Comparison of ENCODE assay signal across 8 cellular contexts in genomic region chr15:31977812-31978662, GRCh38. TPM values are rescaled to one million over a fixed set of nuclear protein-coding genes. Genes with fewer than 3 reads are reported as not detected.
DNase-seq lines count a peak whose midpoint lies in the region; ATAC-seq and TF ChIP-seq lines count a peak whose summit lies in the region.

No MANE protein-coding gene starts in this region.

- TF ChIP-seq CTCF in epithelial cell of esophagus (IDR thresholded peaks at IDR 0.05; ENCODE audit: insufficient read depth, low read depth, low read length, missing control alignments) (peak; percentile 58), stomach (IDR thresholded peaks at IDR 0.05) (peak in 5 of 7 experiments; percentile 62 to 86 (median 78))

- 24 to 33% (median 26%) methylated on average over 18 to 22 of the region's 22 CpGs for WGBS in stomach, 5 donors

- CTCF ChIA-PET in activated CD4-positive, alpha-beta memory T cell treated with anti-CD3 and anti-CD28 coated beads for 36 hours (lab: Charles Lee), result interaction anchor here (0.6 to 2.6 kb wide), 9 partner anchors 9 to 82 kb away, joined by 3 to 9 read pairs (median 5); no protein-coding TSS in a partner anchor
- CTCF ChIA-PET in naive thymus-derived CD4-positive, alpha-beta T cell (lab: Charles Lee), result interaction anchor here (1.1 to 1.7 kb wide), 3 partner anchors 8 to 15 kb away, joined by 3 to 5 read pairs (median 4); no protein-coding TSS in a partner anchor

- H3K27me3 ChIP-seq in H7 (ENCODE audit: control insufficient read depth, insufficient read depth, low read length) (no peaks in the 10 kb centered on the region), stomach (peaks cover 0 to 39% (median 6%) of the 10 kb centered on the region in 3 donors)
- H3K27me3 ChIP-seq in naive thymus-derived CD4-positive, alpha-beta T cell (ENCODE audit: control insufficient read depth in 2 of 2, insufficient read depth in 2 of 2, low read length in 2 of 2), result no peaks in the 10 kb centered on the region

- DNase-seq in COR-L47 (lab: John Stamatoyannopoulos, UW) (peak; percentile 66), H7 (peak; percentile 90), NCI-H460 (ENCODE audit: extremely low read depth, low read depth) (peak; percentile 38), epithelial cell of esophagus (ENCODE audit: low read depth) (peak; percentile 13), stomach (peak; percentile 73), cortex of kidney (lab: John Stamatoyannopoulos, UW) (no peak)
- peak; percentile 66 for DNase-seq in activated CD4-positive, alpha-beta memory T cell treated with anti-CD3 and anti-CD28 coated beads for 36 hours
- DNase-seq in naive thymus-derived CD4-positive, alpha-beta T cell, result peak; percentile 15 to 56 (median 38)

- POLR2A ChIA-PET in activated CD4-positive, alpha-beta memory T cell treated with anti-CD3 and anti-CD28 coated beads for 36 hours (lab: Charles Lee), result no interaction called here
- POLR2A ChIA-PET in naive thymus-derived CD4-positive, alpha-beta T cell (lab: Charles Lee), result no interaction called here

- H3K4me1 ChIP-seq in naive thymus-derived CD4-positive, alpha-beta T cell (ENCODE audit: control insufficient read depth in 2 of 2, insufficient read depth in 2 of 2, low read length in 2 of 2), result peaks cover 0 to 7% of the 10 kb centered on the region in 2 donors
- H3K4me1 ChIP-seq in stomach, result peaks cover 5 to 25% (median 11%) of the 10 kb centered on the region in 4 donors

- no peak for TF ChIP-seq POLR2A in stomach (IDR thresholded peaks at IDR 0.05)

- no peaks in the 10 kb centered on the region for H3K36me3 Mint-ChIP-seq in activated CD4-positive, alpha-beta memory T cell treated with anti-CD3 and anti-CD28 coated beads for 36 hours
- no peaks in the 10 kb centered on the region for H3K36me3 Mint-ChIP-seq in naive thymus-derived CD4-positive, alpha-beta T cell

- H3K4me3 ChIP-seq in H7 (ENCODE audit: insufficient read depth, low read depth, low read length) (no peak overlapping the region), epithelial cell of esophagus (ENCODE audit: low read length) (no peak overlapping the region), stomach (no peak overlapping the region)
- H3K4me3 ChIP-seq in naive thymus-derived CD4-positive, alpha-beta T cell (ENCODE audit: low read length), result no peak overlapping the region

- no peak overlapping the region for H3K27ac ChIP-seq in naive thymus-derived CD4-positive, alpha-beta T cell (ENCODE audit: low read depth, low read length)
- H3K27ac ChIP-seq in stomach, result no peak overlapping the region

- no peaks in the 10 kb centered on the region for H3K36me3 ChIP-seq in H7 (replicated peaks; ENCODE audit: control insufficient read depth, insufficient read depth, low read length)
- H3K36me3 ChIP-seq in naive thymus-derived CD4-positive, alpha-beta T cell (ENCODE audit: control insufficient read depth in 2 of 3, insufficient read depth in 3 of 3, low read length in 3 of 3), result no peaks in the 10 kb centered on the region
- no peaks in the 10 kb centered on the region for H3K36me3 ChIP-seq in stomach

- no peaks in the 10 kb centered on the region for H3K9me3 Mint-ChIP-seq in activated CD4-positive, alpha-beta memory T cell treated with anti-CD3 and anti-CD28 coated beads for 36 hours
- no peaks in the 10 kb centered on the region for H3K9me3 Mint-ChIP-seq in naive thymus-derived CD4-positive, alpha-beta T cell

- peak; percentile 64 for ATAC-seq in naive thymus-derived CD4-positive, alpha-beta T cell

- H3K9me3 ChIP-seq in naive thymus-derived CD4-positive, alpha-beta T cell (ENCODE audit: control insufficient read depth in 2 of 3, low read length in 3 of 3), result no peaks in the 10 kb centered on the region
- no peaks in the 10 kb centered on the region for H3K9me3 ChIP-seq in stomach

- intact Hi-C loops in activated CD4-positive, alpha-beta memory T cell treated with anti-CD3 and anti-CD28 coated beads for 36 hours (cut with micrococcal nuclease), result loop anchor here (5.0 to 10.0 kb wide), 3 partner anchors 106 to 541 kb away; partner anchors contain the start of gene OTUD7A
- intact Hi-C loops in naive thymus-derived CD4-positive, alpha-beta T cell (cut with micrococcal nuclease), result loop anchor here in 1 of 2 donors (5.0 to 10.0 kb wide), 2 partner anchors 333 to 1316 kb away; no protein-coding TSS in a partner anchor
- intact Hi-C loops in stomach (cut with DNase I; ENCODE audit: low total_unique reads), result no loop called here

- H3K4me3 Mint-ChIP-seq in activated CD4-positive, alpha-beta memory T cell treated with anti-CD3 and anti-CD28 coated beads for 36 hours, result no peak overlapping the region
- peak overlapping the region in 1 of 10 donors; percentile 24 for H3K4me3 Mint-ChIP-seq in naive thymus-derived CD4-positive, alpha-beta T cell

- H3K27me3 Mint-ChIP-seq in activated CD4-positive, alpha-beta memory T cell treated with anti-CD3 and anti-CD28 coated beads for 36 hours, result peaks cover 19% of the 10 kb centered on the region
- H3K27me3 Mint-ChIP-seq in naive thymus-derived CD4-positive, alpha-beta T cell, result peaks cover 9 to 46% (median 38%) of the 10 kb centered on the region in 5 donors

- H3K27ac Mint-ChIP-seq in activated CD4-positive, alpha-beta memory T cell treated with anti-CD3 and anti-CD28 coated beads for 36 hours, result no peak overlapping the region
- H3K27ac Mint-ChIP-seq in naive thymus-derived CD4-positive, alpha-beta T cell, result no peak overlapping the region

- H3K4me1 Mint-ChIP-seq in activated CD4-positive, alpha-beta memory T cell treated with anti-CD3 and anti-CD28 coated beads for 36 hours (ENCODE audit: low read depth), result peaks cover 8% of the 10 kb centered on the region
- peaks cover 0 to 22% (median 12%) of the 10 kb centered on the region in 7 donors for H3K4me1 Mint-ChIP-seq in naive thymus-derived CD4-positive, alpha-beta T cell

- no peak for TF ChIP-seq EP300 in stomach (IDR thresholded peaks at IDR 0.05)

RNA-seq across cellular contexts. Expression of gene CHRNA7, which starts 52.3 kb away (rescaled TPM):
- total RNA-seq in H7 (2014; rRNA removed; shearing (Covaris generic)), result 3.8 and 6.2 TPM in 2 replicates
- 1.2 and 2.9 TPM in 2 replicates for total RNA-seq in NCI-H460 (2014; rRNA removed; shearing (Covaris generic))
- polyA plus RNA-seq in NCI-H460 (2014; cell fraction: nucleus; rRNA removed), result 1.4 and 8.6 TPM in 2 replicates
- not detected for total RNA-seq in activated CD4-positive, alpha-beta memory T cell treated with anti-CD3 and anti-CD28 coated beads for 36 hours
- total RNA-seq in naive thymus-derived CD4-positive, alpha-beta T cell, result 1 to 10 TPM in 2 of 5 experiments, under 1 TPM in 1, not detected in 2; 0.24 to 1.6 (median 1.3) TPM
- under 1 TPM in 1 of 2 donors, not detected in 1; 0.09 TPM for polyA plus RNA-seq in naive thymus-derived CD4-positive, alpha-beta T cell
- total RNA-seq in stomach, result 100 to 1,000 TPM in 1 of 5 donors, 10 to 100 TPM in 4; 11.4 to 131 (median 39.7) TPM
- 1 to 10 TPM; 1.1 to 1.4 (median 1.1) TPM for polyA plus RNA-seq in stomach
